1 cellular context compared by ENCODE assay signal in genomic region chr15:64521201-64521600, GRCh38.
TF ChIP-seq lines count a peak whose summit lies in the region.

No MANE protein-coding gene starts in this region.

TF ChIP-seq in K562, 482 proteins besides CTCF, POLR2A, EP300 and RAD21:
- no peak for TF ChIP-seq MGA (IDR thresholded peaks at IDR 0.05)
- no peak for TF ChIP-seq ZNF395 (CRISPR knock-in tag; IDR thresholded peaks at IDR 0.05)
- no peak for TF ChIP-seq MXD1 (CRISPR knock-in tag; IDR thresholded peaks at IDR 0.05; ENCODE audit: borderline replicate concordance, poor library complexity, severe bottlenecking)
- no peak for TF ChIP-seq MAZ (CRISPR knock-in tag; conservative IDR thresholded peaks at IDR 0.05 in 1 of 2, IDR thresholded peaks at IDR 0.05 in 1 of 2)
- TF ChIP-seq ZNF76 (CRISPR knock-in tag; IDR thresholded peaks at IDR 0.05; ENCODE audit: borderline replicate concordance), result no peak
- TF ChIP-seq SNAPC5 (CRISPR knock-in tag; IDR thresholded peaks at IDR 0.05), result no peak
- no peak for TF ChIP-seq MTA3 (IDR thresholded peaks at IDR 0.05; ENCODE audit: borderline replicate concordance)
- no peak for TF ChIP-seq SIX5 (IDR thresholded peaks at IDR 0.05; ENCODE audit: borderline replicate concordance in 1 of 2, insufficient read depth in 1 of 2, low read depth in 1 of 2, low read length in 2 of 2)
- TF ChIP-seq HMG20A (CRISPR knock-in tag; conservative IDR thresholded peaks at IDR 0.05), result no peak
